19 cellular contexts compared by ENCODE assay signal in genomic region chr22:23058063-23058462, GRCh38. TPM values are rescaled to one million over a fixed set of nuclear protein-coding genes. Genes with fewer than 3 reads are reported as not detected.
DNase-seq lines count a peak whose midpoint lies in the region; ATAC-seq, FAIRE-seq and TF ChIP-seq lines count a peak whose summit lies in the region.
"Had no signal": no experiment of that assay in that cellular context is flagged by ENCODE, and none has a peak within 500 bp of the region (broad histone marks: within the 10 kb centered on the region; RNA-seq: fewer than 3 reads in every experiment).

No MANE protein-coding gene starts in this region.

- no peak for TF ChIP-seq EP300 in K562 (IDR thresholded peaks at IDR 0.05; ENCODE audit: low read length)

- no peaks in the 10 kb centered on the region for H3K9me1 ChIP-seq in K562 (ENCODE audit: control insufficient read depth, insufficient read depth, low read length)

- no peak for ATAC-seq in K562
- ATAC-seq: A549 had no signal

- no peak for TF ChIP-seq RAD21 in K562 (CRISPR knock-in tag; conservative IDR thresholded peaks at IDR 0.05 in 1 of 2, IDR thresholded peaks at IDR 0.05 in 1 of 2)

- no peak overlapping the region for H3K27ac ChIP-seq in K562 (ENCODE audit: extremely low read depth, low read depth, low read length)
- H3K27ac ChIP-seq in effector memory CD4-positive, alpha-beta T cell (ENCODE audit: insufficient read depth, low read length, poor library complexity, severe bottlenecking) = no peak overlapping the region
- H3K27ac ChIP-seq: A549 had no signal

- no peak overlapping the region for H3K4me3 ChIP-seq in K562
- no peak overlapping the region for H3K4me3 ChIP-seq in effector memory CD4-positive, alpha-beta T cell (ENCODE audit: insufficient read depth, low read depth, low read length, poor library complexity, severe bottlenecking)
- H3K4me3 ChIP-seq: A549 had no signal

- no peak overlapping the region for H3K9ac ChIP-seq in K562 (ENCODE audit: insufficient read depth in 1 of 2, low read depth in 2 of 2, low read length in 2 of 2)

- intact Hi-C loops in K562 (cut with micrococcal nuclease) = no loop called here
- intact Hi-C loops in posterior vena cava (cut with DNase I) = no loop called here

- no peak overlapping the region for H3K4me2 ChIP-seq in K562 (ENCODE audit: insufficient read depth, low read length)
- H3K4me2 ChIP-seq: A549 had no signal

- BruUV-seq in K562 (replicated peaks; lab: Mats Ljungman, UMichigan) = no TSS peak

- no peaks in the 10 kb centered on the region for H3K9me3 ChIP-seq in K562 (replicated peaks; ENCODE audit: control insufficient read depth, insufficient read depth, low read depth, low read length)
- H3K9me3 ChIP-seq in effector memory CD4-positive, alpha-beta T cell (ENCODE audit: control insufficient read depth, low read length) = peaks cover 4% of the 10 kb centered on the region
- H3K9me3 ChIP-seq: A549 had no signal

- in situ Hi-C loops in GM13976 (cut with MboI; ENCODE audit: low sequenced_read_pairs, unreplicated experiment) (no loop called here), K562 (cut with MboI) (no loop called here)

- FAIRE-seq in K562 (lab: Jason Lieb, UNC) = no peak
- FAIRE-seq in D721Med (lab: Jason Lieb, UNC) = no peak
- FAIRE-seq: A549, G401.6 had no signal

- DNase-seq in activated effector memory CD4-positive, alpha-beta T cell treated with anti-CD3 and anti-CD28 coated beads, Interleukin-2, amount 50 U/mL, for 16 hours = peak; percentile 13
- DNase-seq in activated effector memory CD4-positive, alpha-beta T cell treated with Interleukin-2 at 50 U/mL for 16 hours = no peak
- peak; percentile 5 for DNase-seq in GM13976 (ENCODE audit: low spot score)
- peak in 1 of 4 experiments; percentile 53 for DNase-seq in K562 (ENCODE audit: extremely low read depth in 1 of 4, low spot score in 3 of 4)
- peak; percentile 16 for DNase-seq in posterior vena cava (ENCODE audit: low spot score)
- no peak for DNase-seq in NCI-H446 (lab: John Stamatoyannopoulos, UW)
- no peak for DNase-seq in effector memory CD4-positive, alpha-beta T cell
- DNase-seq in D721Med (ENCODE audit: insufficient read length, low spot score) = no peak
- DNase-seq: Caco-2, DMS79 treated with DMSO at 0.1 percent for 48 hours, GOT3, KG1, NCI-H1048, NCI-H2107, NCI-H345, NCI-H748 treated with DMSO at 0.1 percent for 48 hours, Right ventricle myocardium superior had no signal

- H3K27me3 ChIP-seq in K562 (ENCODE audit: control insufficient read depth in 2 of 2, insufficient read depth in 2 of 2, low read length in 2 of 2) = peaks cover 21 to 69% of the 10 kb centered on the region in 2 experiments; a peak in 4 of 5 replicates
- no peaks in the 10 kb centered on the region for H3K27me3 ChIP-seq in effector memory CD4-positive, alpha-beta T cell (replicated peaks; ENCODE audit: control insufficient read depth, insufficient read depth, low read length, poor library complexity, severe bottlenecking)

- peaks cover 36% of the 10 kb centered on the region for H4K20me1 ChIP-seq in K562 (replicated peaks; ENCODE audit: control insufficient read depth, insufficient read depth, low read length)

- TF ChIP-seq CTCF in GM13976 (IDR thresholded peaks at IDR 0.05; ENCODE audit: borderline replicate concordance, control extremely low read depth, extremely low read depth, insufficient read depth, missing control alignments) (no peak), K562 (IDR thresholded peaks at IDR 0.05 in 2 of 3, conservative IDR thresholded peaks at IDR 0.05 in 1 of 3; ENCODE audit: insufficient read depth in 2 of 3, low read depth in 1 of 3, low read length in 3 of 3) (no peak), D721Med (IDR thresholded peaks at IDR 0.05; ENCODE audit: insufficient read depth, missing control alignments) (no peak)

- no peak for TF ChIP-seq POLR2A in K562 (conservative IDR thresholded peaks at IDR 0.05)

- WGBS in K562 (ENCODE audit: insufficient coverage, low coverage, missing lambda C conversion rate) = 0% methylated on average over 2 of the region's 2 CpGs

- no peak overlapping the region for H2AFZ ChIP-seq in K562 (ENCODE audit: low read depth, low read length)

- H3K4me1 ChIP-seq in K562 (replicated peaks in 1 of 2; ENCODE audit: control insufficient read depth in 2 of 2, insufficient read depth in 2 of 2, low read length in 2 of 2) = peaks cover 0 to 3% of the 10 kb centered on the region in 2 experiments; a peak in 1 of 5 replicates
- no peaks in the 10 kb centered on the region for H3K4me1 ChIP-seq in effector memory CD4-positive, alpha-beta T cell (ENCODE audit: control insufficient read depth, insufficient read depth, low read length, poor library complexity, severe bottlenecking)
- H3K4me1 ChIP-seq: A549, Caco-2 had no signal

- H3K79me2 ChIP-seq in K562 (ENCODE audit: control insufficient read depth, insufficient read depth, low read length) = no peaks in the 10 kb centered on the region

- H3K36me3 ChIP-seq in K562 (ENCODE audit: control insufficient read depth, insufficient read depth, low read length) = no peaks in the 10 kb centered on the region
- no peaks in the 10 kb centered on the region for H3K36me3 ChIP-seq in effector memory CD4-positive, alpha-beta T cell (ENCODE audit: control insufficient read depth, insufficient read depth, low read length)

- POLR2A ChIA-PET in K562 (lab: Yijun Ruan, JAX) = interaction anchor here (0.7 to 5.6 kb wide), 8 partner anchors 7 to 185 kb away, joined by 3 to 37 read pairs (median 5); partner anchors contain the start of gene GNAZ

- CTCF ChIA-PET in K562 (lab: Yijun Ruan, JAX; ENCODE audit: low intra/inter-chr PET ratio) = no interaction called here

TF ChIP-seq in K562, 482 proteins besides CTCF, POLR2A, EP300 and RAD21 (continues in another document):
- TF ChIP-seq ZBTB8A (IDR thresholded peaks at IDR 0.05; ENCODE audit: partially characterized antibody) = no peak
- TF ChIP-seq ZNF639 (CRISPR knock-in tag; conservative IDR thresholded peaks at IDR 0.05 in 1 of 2, IDR thresholded peaks at IDR 0.05 in 1 of 2) = 0 out of 4 replicates have a peak, but pooled peaks of 1 of the 2 experiments have one; percentile 13
- no peak for TF ChIP-seq TBP (optimal IDR thresholded peaks at IDR 0.05; ENCODE audit: low read depth, low read length)
- TF ChIP-seq STAT6 (CRISPR knock-in tag; IDR thresholded peaks at IDR 0.05) = no peak
- TF ChIP-seq BRD4 (IDR thresholded peaks at IDR 0.05) = no peak
- no peak for TF ChIP-seq MIER1 (IDR thresholded peaks at IDR 0.05; ENCODE audit: low read depth)
- peak; percentile 66; the same call in 1 of the 2 replicates for TF ChIP-seq PRMT5 (CRISPR knock-in tag; IDR thresholded peaks at IDR 0.05)
- TF ChIP-seq ZNF184 (CRISPR knock-in tag; IDR thresholded peaks at IDR 0.05) = peak; percentile 49; the same call in 1 of the 2 replicates
- no peak for TF ChIP-seq GATAD2A (IDR thresholded peaks at IDR 0.05)
- TF ChIP-seq RBM15 (IDR thresholded peaks at IDR 0.05; ENCODE audit: insufficient read depth, low read length) = no peak
- TF ChIP-seq FOXJ3 (CRISPR knock-in tag; IDR thresholded peaks at IDR 0.05) = no peak

RNA-seq across cellular contexts. Expression of gene GNAZ, which starts 12.3 kb away (rescaled TPM):
- total RNA-seq in K562 (2011; cell fraction: chromatin; rRNA removed; ENCODE audit: low replicate concordance) = 0.79 and 1.2 TPM in 2 replicates
- 0.50 and 0.79 TPM in 2 replicates for total RNA-seq in K562 (2011; cell fraction: nucleolus; rRNA removed)
- 0.29 and 0.46 TPM in 2 replicates for total RNA-seq in K562 (2011; cell fraction: nucleoplasm; rRNA removed)
- total RNA-seq in K562 (2014; rRNA removed) (0.14 and 0.24 TPM in 2 replicates), K562 (2014; rRNA removed; fragmentation: Illumina TruSeq; extraction: Trizol) (0.04 and 0.10 TPM in 2 replicates), K562 (2015; rRNA removed; fragmentation: Illumina TruSeq; extraction: Trizol) (0.04 and 0.11 TPM in 2 replicates), K562 (2021) (0.22 and 0.74 TPM in 2 replicates), posterior vena cava (10 to 100 TPM; 34.3 to 37.0 TPM)
- polyA plus RNA-seq in K562 (2011; rRNA removed) (0.13 and 0.22 TPM in 2 replicates), K562 (2014; fragmentation: Illumina TruSeq; extraction: Trizol) (0.12 and 0.13 TPM in 2 replicates), K562 (2014; fragmentation: Nextera tagmentation; extraction: Ambion mirVana) (not detected), K562 (2014; rRNA removed) (0.18 TPM in 1 of 2 replicates, not detected in the other)
- polyA plus RNA-seq in K562 (2011; cell fraction: cytosol; rRNA removed) = 0.15 and 0.31 TPM in 2 replicates
- 0.35 and 0.60 TPM in 2 replicates for polyA plus RNA-seq in K562 (2011; cell fraction: nucleus; rRNA removed)
- polyA plus RNA-seq in K562 (2012) = 0.14 and 0.26 TPM in 2 replicates
- 0.21 and 0.32 TPM in 2 replicates for polyA minus RNA-seq in K562 (2011; rRNA and poly(A)+ RNA removed)
- 0.57 TPM in 1 of 2 replicates, not detected in the other for polyA minus RNA-seq in K562 (2011; cell fraction: cytosol; rRNA and poly(A)+ RNA removed)
- 0.40 and 0.67 TPM in 2 replicates for polyA minus RNA-seq in K562 (2011; cell fraction: nucleus; rRNA and poly(A)+ RNA removed)

Comparison
In these comparisons a context has a peak if more than half of its experiments do, and no peak if none do; other contexts are left out.
1. DNase-seq: peak in activated effector memory CD4-positive, alpha-beta T cell treated with anti-CD3 and anti-CD28 coated beads, Interleukin-2, amount 50 U/mL, for 16 hours (single experiment), GM13976 (single experiment) and posterior vena cava (single experiment); none in activated effector memory CD4-positive, alpha-beta T cell treated with Interleukin-2 at 50 U/mL for 16 hours (single experiment), NCI-H446 (0 of 2), effector memory CD4-positive, alpha-beta T cell (0 of 3) and D721Med (single experiment).
2. RNA of gene GNAZ, which starts 12.3 kb away (total RNA-seq): 34.3 to 37.0 TPM in posterior vena cava; 0.04 to 1.2 TPM in K562; every median in the first group is over 10 times any median in the second.